Comparison of ENCODE assay signal across 1 cellular context in the genomic region with DNA sequence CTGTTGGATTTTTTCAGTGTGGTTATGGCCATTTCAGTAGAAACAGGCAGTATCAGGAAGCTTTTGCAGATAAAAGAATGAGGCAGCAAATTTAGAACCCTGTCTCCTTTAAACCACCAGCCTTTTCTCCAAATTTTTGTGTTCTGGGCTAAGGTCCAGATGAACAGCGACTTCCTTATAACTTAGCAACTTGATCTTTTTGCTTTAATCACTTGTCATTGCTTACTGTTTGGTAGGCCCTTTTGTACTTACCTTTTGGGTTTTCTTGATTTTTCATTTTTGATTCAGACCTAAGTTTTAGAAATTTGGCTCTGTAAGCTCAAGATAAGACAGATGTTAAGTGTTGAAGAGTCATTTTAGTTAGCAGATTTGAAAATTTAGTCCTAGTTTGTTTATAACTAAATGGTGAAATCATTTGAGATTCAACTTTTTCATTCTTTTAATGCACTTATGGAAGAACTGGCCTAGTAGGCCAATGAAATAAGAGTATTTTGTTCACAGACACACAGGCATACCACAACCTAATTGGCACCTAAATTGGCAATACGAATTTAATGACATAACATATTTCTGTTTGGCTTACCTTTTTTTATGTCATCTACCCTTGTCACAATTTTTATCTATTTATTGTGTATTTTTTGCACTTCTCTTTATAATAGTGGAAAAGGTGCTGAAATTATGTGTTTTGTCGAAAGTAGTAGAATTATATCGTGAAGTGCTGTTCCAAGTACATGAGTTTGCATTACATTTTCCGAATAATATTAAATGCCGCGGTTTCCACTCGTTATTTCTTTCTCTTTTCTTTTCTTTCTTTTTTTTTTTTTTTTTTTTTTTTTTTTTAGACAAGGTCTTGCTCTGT.
TF ChIP-seq lines count a peak whose summit lies in the region.

No MANE protein-coding gene starts in this region.

TF ChIP-seq in K562, 482 proteins besides CTCF, POLR2A, EP300 and RAD21 (continued from another document and continues in another):
- no peak for TF ChIP-seq POLR2B (IDR thresholded peaks at IDR 0.05; ENCODE audit: low read depth, partially characterized antibody)
- TF ChIP-seq SMAD3 (CRISPR knock-in tag; conservative IDR thresholded peaks at IDR 0.05): no peak
- TF ChIP-seq, protein P1, sequence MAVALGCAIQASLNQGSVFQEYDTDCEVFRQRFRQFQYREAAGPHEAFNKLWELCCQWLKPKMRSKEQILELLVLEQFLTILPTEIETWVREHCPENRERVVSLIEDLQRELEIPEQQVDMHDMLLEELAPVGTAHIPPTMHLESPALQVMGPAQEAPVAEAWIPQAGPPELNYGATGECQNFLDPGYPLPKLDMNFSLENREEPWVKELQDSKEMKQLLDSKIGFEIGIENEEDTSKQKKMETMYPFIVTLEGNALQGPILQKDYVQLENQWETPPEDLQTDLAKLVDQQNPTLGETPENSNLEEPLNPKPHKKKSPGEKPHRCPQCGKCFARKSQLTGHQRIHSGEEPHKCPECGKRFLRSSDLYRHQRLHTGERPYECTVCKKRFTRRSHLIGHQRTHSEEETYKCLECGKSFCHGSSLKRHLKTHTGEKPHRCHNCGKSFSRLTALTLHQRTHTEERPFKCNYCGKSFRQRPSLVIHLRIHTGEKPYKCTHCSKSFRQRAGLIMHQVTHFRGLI (CRISPR knock-in tag; IDR thresholded peaks at IDR 0.05): no peak
- TF ChIP-seq MAFG (tag; conservative IDR thresholded peaks at IDR 0.05): peak; percentile 79
- TF ChIP-seq, protein P2, sequence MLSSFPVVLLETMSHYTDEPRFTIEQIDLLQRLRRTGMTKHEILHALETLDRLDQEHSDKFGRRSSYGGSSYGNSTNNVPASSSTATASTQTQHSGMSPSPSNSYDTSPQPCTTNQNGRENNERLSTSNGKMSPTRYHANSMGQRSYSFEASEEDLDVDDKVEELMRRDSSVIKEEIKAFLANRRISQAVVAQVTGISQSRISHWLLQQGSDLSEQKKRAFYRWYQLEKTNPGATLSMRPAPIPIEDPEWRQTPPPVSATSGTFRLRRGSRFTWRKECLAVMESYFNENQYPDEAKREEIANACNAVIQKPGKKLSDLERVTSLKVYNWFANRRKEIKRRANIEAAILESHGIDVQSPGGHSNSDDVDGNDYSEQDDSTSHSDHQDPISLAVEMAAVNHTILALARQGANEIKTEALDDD (IDR thresholded peaks at IDR 0.05): peak; percentile 82
- TF ChIP-seq ARID1B (IDR thresholded peaks at IDR 0.05): peak; percentile 68
- TF ChIP-seq, protein P3, sequence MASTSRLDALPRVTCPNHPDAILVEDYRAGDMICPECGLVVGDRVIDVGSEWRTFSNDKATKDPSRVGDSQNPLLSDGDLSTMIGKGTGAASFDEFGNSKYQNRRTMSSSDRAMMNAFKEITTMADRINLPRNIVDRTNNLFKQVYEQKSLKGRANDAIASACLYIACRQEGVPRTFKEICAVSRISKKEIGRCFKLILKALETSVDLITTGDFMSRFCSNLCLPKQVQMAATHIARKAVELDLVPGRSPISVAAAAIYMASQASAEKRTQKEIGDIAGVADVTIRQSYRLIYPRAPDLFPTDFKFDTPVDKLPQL (IDR thresholded peaks at IDR 0.05; ENCODE audit: extremely low read depth, insufficient read length): no peak
- peak; percentile 6 for TF ChIP-seq CHD1 (IDR thresholded peaks at IDR 0.05; ENCODE audit: low read length)
- no peak for TF ChIP-seq ZNF253 (CRISPR knock-in tag; conservative IDR thresholded peaks at IDR 0.05)
- TF ChIP-seq ZNF785 (CRISPR knock-in tag; IDR thresholded peaks at IDR 0.05): no peak
- TF ChIP-seq ZNF212 (CRISPR knock-in tag; IDR thresholded peaks at IDR 0.05): no peak
- no peak for TF ChIP-seq NCOA1 (IDR thresholded peaks at IDR 0.05; ENCODE audit: low read depth)
- TF ChIP-seq ELF2 (CRISPR knock-in tag; IDR thresholded peaks at IDR 0.05): no peak
- TF ChIP-seq ZNF696 (CRISPR knock-in tag; conservative IDR thresholded peaks at IDR 0.05): no peak
- TF ChIP-seq HDAC2 (IDR thresholded peaks at IDR 0.05): no peak
- peak; percentile 68; the same call in 1 of the 2 replicates for TF ChIP-seq ZNF384 (IDR thresholded peaks at IDR 0.05; ENCODE audit: low read depth, low read length)
- no peak for TF ChIP-seq LCOR (CRISPR knock-in tag; IDR thresholded peaks at IDR 0.05)
- TF ChIP-seq SETDB1 (IDR thresholded peaks at IDR 0.05; ENCODE audit: low read length): no peak
- no peak for TF ChIP-seq IRF2 (CRISPR knock-in tag; IDR thresholded peaks at IDR 0.05)
- no peak for TF ChIP-seq SUPT5H (IDR thresholded peaks at IDR 0.05)
- no peak for TF ChIP-seq ELF1 (tag; IDR thresholded peaks at IDR 0.05)
- TF ChIP-seq TBP (optimal IDR thresholded peaks at IDR 0.05; ENCODE audit: low read depth, low read length): no peak
- peak in 1 of 2 experiments; percentile 20; a peak in 1 of 4 replicates for TF ChIP-seq ARNT (IDR thresholded peaks at IDR 0.05)
- TF ChIP-seq, protein P4, sequence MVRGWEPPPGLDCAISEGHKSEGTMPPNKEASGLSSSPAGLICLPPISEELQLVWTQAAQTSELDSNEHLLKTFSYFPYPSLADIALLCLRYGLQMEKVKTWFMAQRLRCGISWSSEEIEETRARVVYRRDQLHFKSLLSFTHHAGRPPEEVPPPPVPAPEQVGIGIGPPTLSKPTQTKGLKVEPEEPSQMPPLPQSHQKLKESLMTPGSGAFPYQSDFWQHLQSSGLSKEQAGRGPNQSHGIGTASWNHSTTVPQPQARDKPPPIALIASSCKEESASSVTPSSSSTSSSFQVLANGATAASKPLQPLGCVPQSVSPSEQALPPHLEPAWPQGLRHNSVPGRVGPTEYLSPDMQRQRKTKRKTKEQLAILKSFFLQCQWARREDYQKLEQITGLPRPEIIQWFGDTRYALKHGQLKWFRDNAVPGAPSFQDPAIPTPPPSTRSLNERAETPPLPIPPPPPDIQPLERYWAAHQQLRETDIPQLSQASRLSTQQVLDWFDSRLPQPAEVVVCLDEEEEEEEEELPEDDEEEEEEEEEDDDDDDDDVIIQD (CRISPR knock-in tag; IDR thresholded peaks at IDR 0.05): no peak
- TF ChIP-seq, protein P5, sequence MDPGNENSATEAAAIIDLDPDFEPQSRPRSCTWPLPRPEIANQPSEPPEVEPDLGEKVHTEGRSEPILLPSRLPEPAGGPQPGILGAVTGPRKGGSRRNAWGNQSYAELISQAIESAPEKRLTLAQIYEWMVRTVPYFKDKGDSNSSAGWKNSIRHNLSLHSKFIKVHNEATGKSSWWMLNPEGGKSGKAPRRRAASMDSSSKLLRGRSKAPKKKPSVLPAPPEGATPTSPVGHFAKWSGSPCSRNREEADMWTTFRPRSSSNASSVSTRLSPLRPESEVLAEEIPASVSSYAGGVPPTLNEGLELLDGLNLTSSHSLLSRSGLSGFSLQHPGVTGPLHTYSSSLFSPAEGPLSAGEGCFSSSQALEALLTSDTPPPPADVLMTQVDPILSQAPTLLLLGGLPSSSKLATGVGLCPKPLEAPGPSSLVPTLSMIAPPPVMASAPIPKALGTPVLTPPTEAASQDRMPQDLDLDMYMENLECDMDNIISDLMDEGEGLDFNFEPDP (CRISPR knock-in tag; IDR thresholded peaks at IDR 0.05): no peak
- no peak for TF ChIP-seq SAP30 (IDR thresholded peaks at IDR 0.05; ENCODE audit: borderline replicate concordance, insufficient read depth, low read depth, low read length, poor library complexity, severe bottlenecking)
- TF ChIP-seq ZNF3 (CRISPR knock-in tag; IDR thresholded peaks at IDR 0.05): no peak
- TF ChIP-seq, protein P6, sequence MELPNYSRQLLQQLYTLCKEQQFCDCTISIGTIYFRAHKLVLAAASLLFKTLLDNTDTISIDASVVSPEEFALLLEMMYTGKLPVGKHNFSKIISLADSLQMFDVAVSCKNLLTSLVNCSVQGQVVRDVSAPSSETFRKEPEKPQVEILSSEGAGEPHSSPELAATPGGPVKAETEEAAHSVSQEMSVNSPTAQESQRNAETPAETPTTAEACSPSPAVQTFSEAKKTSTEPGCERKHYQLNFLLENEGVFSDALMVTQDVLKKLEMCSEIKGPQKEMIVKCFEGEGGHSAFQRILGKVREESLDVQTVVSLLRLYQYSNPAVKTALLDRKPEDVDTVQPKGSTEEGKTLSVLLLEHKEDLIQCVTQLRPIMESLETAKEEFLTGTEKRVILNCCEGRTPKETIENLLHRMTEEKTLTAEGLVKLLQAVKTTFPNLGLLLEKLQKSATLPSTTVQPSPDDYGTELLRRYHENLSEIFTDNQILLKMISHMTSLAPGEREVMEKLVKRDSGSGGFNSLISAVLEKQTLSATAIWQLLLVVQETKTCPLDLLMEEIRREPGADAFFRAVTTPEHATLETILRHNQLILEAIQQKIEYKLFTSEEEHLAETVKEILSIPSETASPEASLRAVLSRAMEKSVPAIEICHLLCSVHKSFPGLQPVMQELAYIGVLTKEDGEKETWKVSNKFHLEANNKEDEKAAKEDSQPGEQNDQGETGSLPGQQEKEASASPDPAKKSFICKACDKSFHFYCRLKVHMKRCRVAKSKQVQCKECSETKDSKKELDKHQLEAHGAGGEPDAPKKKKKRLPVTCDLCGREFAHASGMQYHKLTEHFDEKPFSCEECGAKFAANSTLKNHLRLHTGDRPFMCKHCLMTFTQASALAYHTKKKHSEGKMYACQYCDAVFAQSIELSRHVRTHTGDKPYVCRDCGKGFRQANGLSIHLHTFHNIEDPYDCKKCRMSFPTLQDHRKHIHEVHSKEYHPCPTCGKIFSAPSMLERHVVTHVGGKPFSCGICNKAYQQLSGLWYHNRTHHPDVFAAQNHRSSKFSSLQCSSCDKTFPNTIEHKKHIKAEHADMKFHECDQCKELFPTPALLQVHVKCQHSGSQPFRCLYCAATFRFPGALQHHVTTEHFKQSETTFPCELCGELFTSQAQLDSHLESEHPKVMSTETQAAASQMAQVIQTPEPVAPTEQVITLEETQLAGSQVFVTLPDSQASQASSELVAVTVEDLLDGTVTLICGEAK (IDR thresholded peaks at IDR 0.05): 0 out of 2 replicates have a peak, but pooled peaks have one; percentile 15
- TF ChIP-seq, protein P6 (CRISPR knock-in tag; IDR thresholded peaks at IDR 0.05): no peak
- 0 out of 2 replicates have a peak, but pooled peaks have one; percentile 19 for TF ChIP-seq IFI16 (CRISPR knock-in tag; IDR thresholded peaks at IDR 0.05)
- TF ChIP-seq FOXK1 (CRISPR knock-in tag; IDR thresholded peaks at IDR 0.05; ENCODE audit: borderline replicate concordance): no peak
- TF ChIP-seq, protein P7, sequence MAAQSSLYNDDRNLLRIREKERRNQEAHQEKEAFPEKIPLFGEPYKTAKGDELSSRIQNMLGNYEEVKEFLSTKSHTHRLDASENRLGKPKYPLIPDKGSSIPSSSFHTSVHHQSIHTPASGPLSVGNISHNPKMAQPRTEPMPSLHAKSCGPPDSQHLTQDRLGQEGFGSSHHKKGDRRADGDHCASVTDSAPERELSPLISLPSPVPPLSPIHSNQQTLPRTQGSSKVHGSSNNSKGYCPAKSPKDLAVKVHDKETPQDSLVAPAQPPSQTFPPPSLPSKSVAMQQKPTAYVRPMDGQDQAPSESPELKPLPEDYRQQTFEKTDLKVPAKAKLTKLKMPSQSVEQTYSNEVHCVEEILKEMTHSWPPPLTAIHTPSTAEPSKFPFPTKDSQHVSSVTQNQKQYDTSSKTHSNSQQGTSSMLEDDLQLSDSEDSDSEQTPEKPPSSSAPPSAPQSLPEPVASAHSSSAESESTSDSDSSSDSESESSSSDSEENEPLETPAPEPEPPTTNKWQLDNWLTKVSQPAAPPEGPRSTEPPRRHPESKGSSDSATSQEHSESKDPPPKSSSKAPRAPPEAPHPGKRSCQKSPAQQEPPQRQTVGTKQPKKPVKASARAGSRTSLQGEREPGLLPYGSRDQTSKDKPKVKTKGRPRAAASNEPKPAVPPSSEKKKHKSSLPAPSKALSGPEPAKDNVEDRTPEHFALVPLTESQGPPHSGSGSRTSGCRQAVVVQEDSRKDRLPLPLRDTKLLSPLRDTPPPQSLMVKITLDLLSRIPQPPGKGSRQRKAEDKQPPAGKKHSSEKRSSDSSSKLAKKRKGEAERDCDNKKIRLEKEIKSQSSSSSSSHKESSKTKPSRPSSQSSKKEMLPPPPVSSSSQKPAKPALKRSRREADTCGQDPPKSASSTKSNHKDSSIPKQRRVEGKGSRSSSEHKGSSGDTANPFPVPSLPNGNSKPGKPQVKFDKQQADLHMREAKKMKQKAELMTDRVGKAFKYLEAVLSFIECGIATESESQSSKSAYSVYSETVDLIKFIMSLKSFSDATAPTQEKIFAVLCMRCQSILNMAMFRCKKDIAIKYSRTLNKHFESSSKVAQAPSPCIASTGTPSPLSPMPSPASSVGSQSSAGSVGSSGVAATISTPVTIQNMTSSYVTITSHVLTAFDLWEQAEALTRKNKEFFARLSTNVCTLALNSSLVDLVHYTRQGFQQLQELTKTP (IDR thresholded peaks at IDR 0.05; ENCODE audit: low read depth in 1 of 2, partially characterized antibody in 2 of 2): peak; percentile 42 to 59
- 0 out of 2 replicates have a peak, but pooled peaks have one; percentile 34 for TF ChIP-seq KHSRP (IDR thresholded peaks at IDR 0.05)
- no peak for TF ChIP-seq STAG1 (CRISPR knock-in tag; IDR thresholded peaks at IDR 0.05; ENCODE audit: borderline replicate concordance)
- TF ChIP-seq FIP1L1 (IDR thresholded peaks at IDR 0.05; ENCODE audit: low read depth, low read length, poor library complexity, severe bottlenecking): no peak
- TF ChIP-seq KLF16 (IDR thresholded peaks at IDR 0.05): no peak
- TF ChIP-seq SOX6 (IDR thresholded peaks at IDR 0.05): no peak
